Comparison of ENCODE assay signal across 12 cellular contexts in genomic region chr5:169695919-169696490, GRCh38. TPM values are rescaled to one million over a fixed set of nuclear protein-coding genes. Genes with fewer than 3 reads are reported as not detected.
DNase-seq lines count a peak whose midpoint lies in the region; ATAC-seq and TF ChIP-seq lines count a peak whose summit lies in the region.
"Had no signal": no experiment of that assay in that cellular context is flagged by ENCODE, and none has a peak within 500 bp of the region (broad histone marks: within the 10 kb centered on the region; RNA-seq: fewer than 3 reads in every experiment).

No MANE protein-coding gene starts in this region.

- DNase-seq in ACHN (peak; percentile 90), HEK293T (ENCODE audit: extremely low spot score) (peak; percentile 22), adipocyte (ENCODE audit: low read depth) (peak; percentile 97), hepatic stellate cell (ENCODE audit: low spot score) (peak; percentile 74), GDM1 (lab: John Stamatoyannopoulos, UW) (no peak)
- DNase-seq in activated CD4-positive, alpha-beta T cell treated with anti-CD3 and anti-CD28 coated beads, Interleukin-2, amount 10 ng/mL, durations not matched to agents 7 days and 5 days: no peak
- DNase-seq: activated CD4-positive, alpha-beta T cell treated with anti-CD3 and anti-CD28 coated beads, Interleukin-2, amount 50 U/mL, for 1 hour; anterior cingulate cortex; CD4-positive, alpha-beta memory T cell; NCI-H1105 treated with DMSO at 0.1 percent for 48 hours had no signal

- H3K27me3 Mint-ChIP-seq in activated CD4-positive, alpha-beta T cell treated with anti-CD3 and anti-CD28 coated beads, Interleukin-2, amount 10 ng/mL, durations not matched to agents 7 days and 5 days: no peaks in the 10 kb centered on the region
- H3K27me3 Mint-ChIP-seq: CD4-positive, alpha-beta memory T cell had no signal

- no peaks in the 10 kb centered on the region for H3K27me3 ChIP-seq in adipocyte (replicated peaks; ENCODE audit: control insufficient read depth, insufficient read depth, low read length)

- POLR2A ChIA-PET in HEK293T (lab: Yijun Ruan, JAX): no interaction called here
- POLR2A ChIA-PET in activated CD4-positive, alpha-beta T cell treated with anti-CD3 and anti-CD28 coated beads, Interleukin-2, amount 10 ng/mL, durations not matched to agents 7 days and 5 days (lab: Charles Lee): no interaction called here

- H3K36me3 Mint-ChIP-seq in activated CD4-positive, alpha-beta T cell treated with anti-CD3 and anti-CD28 coated beads, Interleukin-2, amount 10 ng/mL, durations not matched to agents 7 days and 5 days (ENCODE audit: low read depth): peaks cover 69% of the 10 kb centered on the region

- CTCF ChIA-PET in HEK293T (lab: Yijun Ruan, JAX): interaction anchor here (0.6 to 1.3 kb wide), 2 partner anchors 15 to 284 kb away, joined by 3 to 5 read pairs; partner anchors contain the start of gene INSYN2B
- CTCF ChIA-PET in activated CD4-positive, alpha-beta T cell treated with anti-CD3 and anti-CD28 coated beads, Interleukin-2, amount 10 ng/mL, durations not matched to agents 7 days and 5 days (lab: Charles Lee): interaction anchor here (1.2 to 2.7 kb wide), 4 partner anchors 8 to 24 kb away, joined by 3 to 7 read pairs (median 4); no protein-coding TSS in a partner anchor

- in situ Hi-C loops in ACHN (cut with HindIII; ENCODE audit: low pct_ligation_motif_present, low pct_unique_long_range_greater_than_20kb, low sequenced_read_pairs): no loop called here

- peaks cover 1% of the 10 kb centered on the region for H3K4me1 Mint-ChIP-seq in activated CD4-positive, alpha-beta T cell treated with anti-CD3 and anti-CD28 coated beads, Interleukin-2, amount 10 ng/mL, durations not matched to agents 7 days and 5 days

- H3K9me3 Mint-ChIP-seq in activated CD4-positive, alpha-beta T cell treated with anti-CD3 and anti-CD28 coated beads, Interleukin-2, amount 10 ng/mL, durations not matched to agents 7 days and 5 days: no peaks in the 10 kb centered on the region

- H3K4me3 ChIP-seq in adipocyte (ENCODE audit: low read length): peak overlapping the region; percentile 19

- no peak for ATAC-seq in GM21576 (IDR thresholded peaks at IDR 0.05; ENCODE audit: unreplicated experiment)
- ATAC-seq in GM19463 (IDR thresholded peaks at IDR 0.05; ENCODE audit: unreplicated experiment): no peak

- H3K9me3 ChIP-seq in adipocyte (ENCODE audit: control insufficient read depth, low read length): no peaks in the 10 kb centered on the region

- no peak overlapping the region for H3K27ac Mint-ChIP-seq in activated CD4-positive, alpha-beta T cell treated with anti-CD3 and anti-CD28 coated beads, Interleukin-2, amount 10 ng/mL, durations not matched to agents 7 days and 5 days

- H3K9ac ChIP-seq in adipocyte (ENCODE audit: low read length): peak overlapping the region; percentile 27

- H3K4me3 Mint-ChIP-seq in activated CD4-positive, alpha-beta T cell treated with anti-CD3 and anti-CD28 coated beads, Interleukin-2, amount 10 ng/mL, durations not matched to agents 7 days and 5 days: no peak overlapping the region
- H3K4me3 Mint-ChIP-seq: CD4-positive, alpha-beta memory T cell had no signal

- H3K36me3 ChIP-seq in adipocyte (ENCODE audit: control insufficient read depth, insufficient read depth, low read length, severe bottlenecking): no peaks in the 10 kb centered on the region

- H3K4me1 ChIP-seq in adipocyte (ENCODE audit: control insufficient read depth, insufficient read depth, low read length): peaks cover 26% of the 10 kb centered on the region

TF ChIP-seq in HEK293T, 16 proteins besides CTCF, POLR2A, EP300 and RAD21:
- TF ChIP-seq NFRKB (IDR thresholded peaks at IDR 0.05) (no peak), LEF1 (IDR thresholded peaks at IDR 0.05; ENCODE audit: borderline replicate concordance) (no peak), CTBP1 (IDR thresholded peaks at IDR 0.05; ENCODE audit: borderline replicate concordance) (no peak), SP1 (IDR thresholded peaks at IDR 0.05) (no peak), ZNF384 (IDR thresholded peaks at IDR 0.05) (no peak), BHLHE40 (IDR thresholded peaks at IDR 0.05; ENCODE audit: borderline replicate concordance) (no peak), SUZ12 (IDR thresholded peaks at IDR 0.05) (no peak), FOXK2 (IDR thresholded peaks at IDR 0.05) (no peak), ELF4 (IDR thresholded peaks at IDR 0.05) (no peak), L3MBTL2 (conservative IDR thresholded peaks at IDR 0.05) (no peak), HDGF (IDR thresholded peaks at IDR 0.05; ENCODE audit: borderline replicate concordance) (no peak), FOXA1 (IDR thresholded peaks at IDR 0.05) (no peak), TARDBP (IDR thresholded peaks at IDR 0.05) (no peak)

RNA-seq across cellular contexts. Expression of gene DOCK2, which starts 58.9 kb away (rescaled TPM):
- total RNA-seq in activated CD4-positive, alpha-beta T cell treated with anti-CD3 and anti-CD28 coated beads, Interleukin-2, amount 10 ng/mL, durations not matched to agents 7 days and 5 days: 100 to 1,000 TPM; 270 to 300 TPM

Comparison
In these comparisons a context has a peak if more than half of its experiments do, and no peak if none do; other contexts are left out.
1. DNase-seq: peak in ACHN (single experiment), HEK293T (single experiment), adipocyte (single experiment) and hepatic stellate cell (single experiment); none in GDM1 (single experiment) and activated CD4-positive, alpha-beta T cell treated with anti-CD3 and anti-CD28 coated beads, Interleukin-2, amount 10 ng/mL, durations not matched to agents 7 days and 5 days (single experiment).